ENCODE assay signal across 8 cellular contexts in the genomic region with DNA sequence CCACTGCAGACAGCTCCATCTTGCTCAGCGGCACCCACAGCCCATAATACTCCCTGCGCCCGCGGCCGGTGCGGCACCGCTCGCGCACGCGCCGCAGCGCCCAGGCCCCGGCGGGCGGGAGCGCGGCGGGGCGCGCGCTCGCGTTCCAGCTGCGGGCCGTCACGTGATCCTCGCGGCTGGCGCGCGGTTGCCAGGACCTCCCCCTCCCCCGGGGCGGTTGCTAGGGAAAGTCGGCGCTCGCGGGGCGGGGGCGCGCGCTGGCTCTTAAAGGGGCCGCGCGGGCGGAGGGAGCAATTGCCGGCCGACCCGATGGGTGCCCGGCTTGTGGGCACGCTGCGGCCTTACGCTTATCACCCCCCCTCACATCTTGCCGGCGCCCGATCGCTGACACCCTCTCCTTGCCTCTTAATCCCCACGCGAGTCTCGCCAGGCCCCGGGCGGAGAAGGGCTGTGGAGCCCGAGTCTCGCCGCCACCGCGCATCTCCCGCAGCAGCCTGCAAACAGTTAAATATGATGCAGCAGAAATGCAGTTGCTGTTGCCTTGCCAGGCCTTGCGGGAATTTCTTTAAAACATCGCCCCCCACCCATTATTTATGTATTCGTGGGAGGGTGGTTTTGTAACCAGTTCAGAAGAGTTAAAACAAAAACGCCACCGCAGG. TPM values are rescaled to one million over a fixed set of nuclear protein-coding genes. Genes with fewer than 3 reads are reported as not detected.
DNase-seq lines count a peak whose midpoint lies in the region; ATAC-seq and TF ChIP-seq lines count a peak whose summit lies in the region.

A gene (minus strand): TSS at position 45 of the 659 bp plus-strand sequence. CDS start 26 bp downstream, at position 19.

- H2BK12ac ChIP-seq in H9 (ENCODE audit: insufficient read length, low read depth, low read length): no peak within 1 kb of the TSS

- intact Hi-C loops in natural killer cell (cut with micrococcal nuclease): loop anchor here (5.0 kb wide), 2 partner anchors 280 to 660 kb away; a partner anchor contains a TSS

- H2AFZ ChIP-seq in H9 (ENCODE audit: low read length) (no peak within 1 kb of the TSS), MM.1S (ENCODE audit: low read length) (peak within 1 kb of the TSS; percentile 63)

- peak within 1 kb of the TSS; percentile 71 for H3K18ac ChIP-seq in H9 (ENCODE audit: insufficient read length, low read depth, low read length)

- H3K56ac ChIP-seq in H9 (ENCODE audit: insufficient read length, low read depth, low read length): no peak within 1 kb of the TSS

- H3K9me3 Mint-ChIP-seq in H9 (no peaks in the 10 kb centered on the region; a peak in 1 of 5 replicates), natural killer cell (no peaks in the 10 kb centered on the region)

- H2BK20ac ChIP-seq in H9 (ENCODE audit: low read depth, low read length, poor library complexity, severe bottlenecking): no peak within 1 kb of the TSS

- H3K79me2 ChIP-seq in DOHH2 (ENCODE audit: control insufficient read depth, low read length) (peaks cover 43% of the 10 kb centered on the region), H9 (ENCODE audit: insufficient read depth, low read length) (no peaks in the 10 kb centered on the region; the same call in 1 of the 2 replicates), MM.1S (ENCODE audit: low read length) (peaks cover 45% of the 10 kb centered on the region)

- H2BK15ac ChIP-seq in H9 (ENCODE audit: low read depth, low read length): no peak within 1 kb of the TSS

- ATAC-seq in natural killer cell: peak; percentile 72 to 91 (median 84)

- DNase-seq in H9: peak; percentile 92
- DNase-seq in MM.1S: peak; percentile 94
- DNase-seq in SHP77 (lab: John Stamatoyannopoulos, UW): peak; percentile 84 to 88
- peak; percentile 93 for DNase-seq in activated T-helper 9 cell treated with anti-CD3 and anti-CD28 coated beads, Interleukin-2, amount 50 U/mL, for 16 hours (ENCODE audit: low read depth)
- peak; percentile 86 for DNase-seq in fibroblast of peridontal ligament (ENCODE audit: extremely low read depth)
- DNase-seq in natural killer cell: peak; percentile 96
- DNase-seq in stimulated activated naive CD4-positive, alpha-beta T cell (lab: John Stamatoyannopoulos, UW): peak; percentile 89 to 95 (median 92)

- H4K91ac ChIP-seq in H9 (ENCODE audit: insufficient read length, low read depth, low read length): no peak within 1 kb of the TSS

- H3K14ac ChIP-seq in H9 (ENCODE audit: insufficient read depth, low read length): peak within 1 kb of the TSS; percentile 72

- H3K9me3 ChIP-seq in DOHH2 (ENCODE audit: control insufficient read depth, insufficient read depth, low read length) (no peaks in the 10 kb centered on the region), H9 (ENCODE audit: control insufficient read depth, low read depth, low read length) (no peaks in the 10 kb centered on the region), MM.1S (replicated peaks; ENCODE audit: insufficient read depth, low read length) (no peaks in the 10 kb centered on the region)

- H3K4me2 ChIP-seq in DOHH2 (ENCODE audit: low read length) (peak within 1 kb of the TSS; percentile 89), H9 (ENCODE audit: insufficient read depth, insufficient read length, low read length) (peak within 1 kb of the TSS; percentile 57), MM.1S (ENCODE audit: low read depth, low read length) (peak within 1 kb of the TSS; percentile 99)

- H3K27ac Mint-ChIP-seq in H9: peak within 1 kb of the TSS; percentile 86 to 99 (median 98)
- H3K27ac Mint-ChIP-seq in natural killer cell: peak within 1 kb of the TSS; percentile 76 to 91

- H3K36me3 ChIP-seq in DOHH2 (ENCODE audit: control insufficient read depth, low read length) (peaks cover 34% of the 10 kb centered on the region), MM.1S (replicated peaks; ENCODE audit: insufficient read depth, low read length) (peaks cover 10% of the 10 kb centered on the region; the same call in 1 of the 2 replicates)

- H4K8ac ChIP-seq in H9 (replicated peaks; ENCODE audit: insufficient read length, low read depth, low read length): no peak within 1 kb of the TSS

- no peak within 1 kb of the TSS for H3T11ph ChIP-seq in H9 (ENCODE audit: low read length)

- H4K20me1 ChIP-seq in DOHH2 (ENCODE audit: control insufficient read depth, insufficient read depth, low read depth, low read length) (peaks cover 18% of the 10 kb centered on the region), H9 (ENCODE audit: control insufficient read depth, insufficient read depth, insufficient read length) (no peaks in the 10 kb centered on the region), MM.1S (ENCODE audit: insufficient read depth, low read length) (peaks cover 11% of the 10 kb centered on the region; the same call in 1 of the 2 replicates)

- H3K27me3 Mint-ChIP-seq in H9 (ENCODE audit: low read depth) (peaks cover 20% of the 10 kb centered on the region), natural killer cell (ENCODE audit: low read depth in 2 of 2) (peaks cover 0 to 11% of the 10 kb centered on the region in 2 donors)

- peaks cover 7 to 26% (median 21%) of the 10 kb centered on the region in 3 experiments for H3K36me3 Mint-ChIP-seq in H9 (ENCODE audit: insufficient read depth in 1 of 3, low read depth in 3 of 3)
- no peaks in the 10 kb centered on the region for H3K36me3 Mint-ChIP-seq in natural killer cell

- H3K79me1 ChIP-seq in H9 (ENCODE audit: insufficient read depth, low read depth, low read length, poor library complexity, severe bottlenecking): peaks cover 5% of the 10 kb centered on the region

- no peak within 1 kb of the TSS for H4K5ac ChIP-seq in H9 (ENCODE audit: insufficient read length, low read depth, low read length)

- H3K27ac ChIP-seq in DOHH2 (ENCODE audit: low read depth, low read length) (peak within 1 kb of the TSS; percentile 67), H9 (ENCODE audit: insufficient read length, low read depth, low read length) (no peak within 1 kb of the TSS), MM.1S (ENCODE audit: low read length) (peak within 1 kb of the TSS; percentile 88)

- H3F3A ChIP-seq in DOHH2 (ENCODE audit: control insufficient read depth, insufficient read depth): peaks cover 7% of the 10 kb centered on the region
- H3F3A ChIP-seq in MM.1S (ENCODE audit: insufficient read depth, low read length): peaks cover 36% of the 10 kb centered on the region

- H2AK5ac ChIP-seq in H9 (ENCODE audit: insufficient read length, low read length): no peak within 1 kb of the TSS

- peaks cover 14% of the 10 kb centered on the region for H3K23me2 ChIP-seq in H9 (ENCODE audit: insufficient read length, low read depth, low read length, poor library complexity, severe bottlenecking)

- H3K4ac ChIP-seq in H9 (ENCODE audit: low read depth, low read length): no peak within 1 kb of the TSS

- WGBS in H9 (ENCODE audit: extremely low coverage, insufficient read length, low lambda C conversion rate): no CpG with 5 or more reads among the region's 73 CpGs

- no peak within 1 kb of the TSS for H3K23ac ChIP-seq in H9 (ENCODE audit: insufficient read length, low read depth, low read length)

- H3K4me3 Mint-ChIP-seq in H9 (peak within 1 kb of the TSS; percentile 90 to 95), natural killer cell (peak within 1 kb of the TSS; percentile 87)

- H3K27me3 ChIP-seq in DOHH2 (ENCODE audit: control insufficient read depth, low read length) (peaks cover 37% of the 10 kb centered on the region), H9 (ENCODE audit: insufficient read depth, low read length) (no peaks in the 10 kb centered on the region), MM.1S (replicated peaks; ENCODE audit: insufficient read depth, low read length) (no peaks in the 10 kb centered on the region)

- peak within 1 kb of the TSS; percentile 91 for H2BK120ac ChIP-seq in H9 (ENCODE audit: low read depth, low read length, poor library complexity, severe bottlenecking)

- H3K9me2 ChIP-seq in DOHH2 (replicated peaks; ENCODE audit: control insufficient read depth, low read length): no peaks in the 10 kb centered on the region
- no peaks in the 10 kb centered on the region for H3K9me2 ChIP-seq in MM.1S (replicated peaks; ENCODE audit: insufficient read depth, low read length)

- H3K4me1 ChIP-seq in DOHH2 (ENCODE audit: control insufficient read depth, low read length): peaks cover 45% of the 10 kb centered on the region
- peaks cover 7% of the 10 kb centered on the region; the same call in 1 of the 2 replicates for H3K4me1 ChIP-seq in H9 (ENCODE audit: insufficient read depth, low read length)
- peaks cover 30% of the 10 kb centered on the region for H3K4me1 ChIP-seq in MM.1S (ENCODE audit: low read length)

- H3K4me1 Mint-ChIP-seq in H9: peaks cover 42% of the 10 kb centered on the region in 2 experiments
- peaks cover 26 to 45% of the 10 kb centered on the region in 2 donors for H3K4me1 Mint-ChIP-seq in natural killer cell

- TF ChIP-seq CTCF in DOHH2 (IDR thresholded peaks at IDR 0.05; ENCODE audit: low read depth, low read length, poor library complexity, severe bottlenecking) (no peak), H9 (conservative IDR thresholded peaks at IDR 0.05) (no peak), MM.1S (IDR thresholded peaks at IDR 0.05; ENCODE audit: low read length) (no peak), natural killer cell (IDR thresholded peaks at IDR 0.05) (no peak)

- peak within 1 kb of the TSS; percentile 84 for H3K4me3 ChIP-seq in DOHH2 (ENCODE audit: low read length)
- H3K4me3 ChIP-seq in MM.1S (ENCODE audit: low read length): peak within 1 kb of the TSS; percentile 93

- H2BK5ac ChIP-seq in H9 (ENCODE audit: insufficient read length, low read length): no peak within 1 kb of the TSS

- H3K9ac ChIP-seq in H9 (ENCODE audit: extremely low read depth, insufficient read length, low read length) (peak within 1 kb of the TSS; percentile 57), MM.1S (ENCODE audit: low read length) (peak within 1 kb of the TSS; percentile 95)

RNA-seq across cellular contexts. Expression of the gene that starts here (rescaled TPM):
- total RNA-seq in H9 (2021) (31.4 and 32.8 TPM in 2 replicates), natural killer cell (10 to 100 TPM; 68.0 to 81.5 (median 75.7) TPM)
